ENCODE assay signal across 19 cellular contexts in the genomic region with DNA sequence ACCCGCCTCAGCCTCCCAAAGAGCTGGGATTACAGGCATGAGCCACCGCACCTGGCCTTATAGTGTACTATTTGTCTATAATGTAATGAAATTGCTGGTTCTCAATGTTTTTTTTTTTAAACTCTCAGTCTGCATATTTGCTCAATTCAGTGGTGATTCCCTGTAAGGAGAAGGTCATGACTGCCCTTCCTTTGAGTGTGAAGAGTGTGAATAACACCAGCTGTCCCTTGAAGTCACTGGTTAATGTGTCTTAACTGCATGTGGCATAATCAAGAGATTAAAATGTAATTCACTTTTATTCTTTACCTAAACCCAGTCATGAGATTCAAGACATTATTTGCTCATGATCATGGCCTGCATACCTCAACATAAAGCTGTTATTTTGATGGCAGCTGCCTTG. TPM values are rescaled to one million over a fixed set of nuclear protein-coding genes. Genes with fewer than 3 reads are reported as not detected.
DNase-seq lines count a peak whose midpoint lies in the region; ATAC-seq, FAIRE-seq and TF ChIP-seq lines count a peak whose summit lies in the region.
"Had no signal": no experiment of that assay in that cellular context is flagged by ENCODE, and none has a peak within 500 bp of the region (broad histone marks: within the 10 kb centered on the region; RNA-seq: fewer than 3 reads in every experiment).

No MANE protein-coding gene starts in this region.

- H3K18ac ChIP-seq in trophoblast cell (ENCODE audit: low read length): no peak overlapping the region

- no peak overlapping the region for H3K9ac ChIP-seq in trophoblast cell (ENCODE audit: low read length)

- H3K14ac ChIP-seq in trophoblast cell (ENCODE audit: low read length): no peak overlapping the region

- no peak overlapping the region for H2BK12ac ChIP-seq in trophoblast cell (ENCODE audit: low read length)

- intact Hi-C loops in OCI-LY7 (cut with micrococcal nuclease; ENCODE audit: unreplicated experiment): no loop called here
- intact Hi-C loops in posterior vena cava (cut with DNase I): no loop called here

- H4K91ac ChIP-seq in trophoblast cell (ENCODE audit: low read depth, low read length): no peak overlapping the region

- H3K27ac ChIP-seq in DOHH2 (ENCODE audit: low read depth, low read length) (no peak overlapping the region), OCI-LY7 (ENCODE audit: low read depth, low read length, poor library complexity, severe bottlenecking) (no peak overlapping the region), trophoblast cell (ENCODE audit: low read depth, low read length) (no peak overlapping the region)
- H3K27ac ChIP-seq: HL-60, Peyer's patch, SJSA1 had no signal

- no TSS peak for BruUV-seq in OCI-LY7 (replicated peaks; lab: Mats Ljungman, UMichigan)

- H3K4me2 ChIP-seq in DOHH2 (ENCODE audit: low read length) (peak overlapping the region; percentile 10; the same call in 1 of the 2 replicates), OCI-LY7 (ENCODE audit: low read length) (0 out of 2 replicates have a peak overlapping the region, but pooled peaks have one; percentile 16), trophoblast cell (ENCODE audit: low read length) (no peak overlapping the region)

- POLR2A ChIA-PET in OCI-LY7 (lab: Charles Lee): interaction anchor here (0.6 to 2.8 kb wide), 9 partner anchors 10 to 228 kb away, joined by 3 to 13 read pairs (median 4); a partner anchor contains a TSS

- H4K20me1 ChIP-seq in DOHH2 (ENCODE audit: control insufficient read depth, insufficient read depth, low read depth, low read length) (peaks cover 16% of the 10 kb centered on the region), OCI-LY7 (ENCODE audit: insufficient read depth, low read length) (peaks cover 36% of the 10 kb centered on the region)

- peak overlapping the region; percentile 14 for H3K4ac ChIP-seq in trophoblast cell (ENCODE audit: low read depth, low read length)

- no peak overlapping the region for H3K4me3 ChIP-seq in DOHH2 (ENCODE audit: low read length)
- H3K4me3 ChIP-seq in OCI-LY7 (ENCODE audit: low read depth, low read length, poor library complexity, severe bottlenecking): no peak overlapping the region
- no peak overlapping the region for H3K4me3 ChIP-seq in trophoblast cell (ENCODE audit: low read depth, low read length)
- H3K4me3 ChIP-seq: Peyer's patch, SJSA1 had no signal

- TF ChIP-seq CTCF in DOHH2 (IDR thresholded peaks at IDR 0.05; ENCODE audit: low read depth, low read length, poor library complexity, severe bottlenecking) (no peak), OCI-LY7 (conservative IDR thresholded peaks at IDR 0.05; ENCODE audit: low read length) (no peak)

- no peak overlapping the region for H2BK120ac ChIP-seq in trophoblast cell (ENCODE audit: insufficient read depth, low read length, poor library complexity)

- no peak overlapping the region for H4K8ac ChIP-seq in trophoblast cell (ENCODE audit: low read depth, low read length)

- H3K36me3 ChIP-seq in DOHH2 (ENCODE audit: control insufficient read depth, low read length) (peaks cover 91% of the 10 kb centered on the region), OCI-LY7 (ENCODE audit: insufficient read depth, low read length) (peaks cover 98% of the 10 kb centered on the region), trophoblast cell (ENCODE audit: control insufficient read depth in 1 of 2, insufficient read depth in 2 of 2, low read length in 2 of 2) (peaks cover 2 to 11% of the 10 kb centered on the region in 2 experiments)

- H3K79me2 ChIP-seq in DOHH2 (ENCODE audit: control insufficient read depth, low read length) (peaks cover 100% of the 10 kb centered on the region), OCI-LY7 (ENCODE audit: insufficient read depth, low read depth, low read length) (peaks cover 100% of the 10 kb centered on the region), trophoblast cell (ENCODE audit: control insufficient read depth, insufficient read depth, low read length, poor library complexity) (peaks cover 1% of the 10 kb centered on the region)

- H4K12ac ChIP-seq in trophoblast cell (ENCODE audit: low read depth, low read length): no peak overlapping the region

- FAIRE-seq in GM12892 (lab: Jason Lieb, UNC): peak; percentile 62
- FAIRE-seq: HTR-8/SVneo had no signal

- H3K4me1 ChIP-seq in DOHH2 (ENCODE audit: control insufficient read depth, low read length) (peaks cover 43% of the 10 kb centered on the region), OCI-LY7 (ENCODE audit: insufficient read depth, low read length, poor library complexity, severe bottlenecking) (peaks cover 26% of the 10 kb centered on the region), trophoblast cell (ENCODE audit: control insufficient read depth in 1 of 2, insufficient read depth in 2 of 2, low read length in 2 of 2) (no peaks in the 10 kb centered on the region)
- H3K4me1 ChIP-seq: Peyer's patch, SJSA1 had no signal

- no peak overlapping the region for H2AFZ ChIP-seq in OCI-LY7 (ENCODE audit: low read length)
- no peak overlapping the region for H2AFZ ChIP-seq in trophoblast cell (ENCODE audit: insufficient read depth, low read length, poor library complexity)

- no peaks in the 10 kb centered on the region for H3K9me2 ChIP-seq in DOHH2 (replicated peaks; ENCODE audit: control insufficient read depth, low read length)
- no peaks in the 10 kb centered on the region for H3K9me2 ChIP-seq in OCI-LY7 (ENCODE audit: insufficient read depth, low read length)

- peaks cover 15% of the 10 kb centered on the region; the same call in 1 of the 2 replicates for H3F3A ChIP-seq in DOHH2 (ENCODE audit: control insufficient read depth, insufficient read depth)

- no peak for DNase-seq in GM12892 (ENCODE audit: insufficient read length)
- no peak for DNase-seq in OCI-LY7 (ENCODE audit: low spot score)
- DNase-seq in trophoblast cell: no peak
- DNase-seq in posterior vena cava (ENCODE audit: low spot score): no peak
- DNase-seq: ACHN, C1 segment of cervical spinal cord, H9, NCI-H1105, NCI-H187, NCI-H2107, NCI-H345, NCI-H524 treated with DMSO at 0.1 percent for 48 hours, Peyer's patch had no signal

- no peak overlapping the region for H3K23ac ChIP-seq in trophoblast cell (ENCODE audit: low read length)

- WGBS in trophoblast cell (ENCODE audit: extremely low coverage, insufficient coverage, insufficient read length): no CpG with 5 or more reads among the region's 2 CpGs

- ATAC-seq in HG03378 (IDR thresholded peaks at IDR 0.05; ENCODE audit: unreplicated experiment): no peak
- no peak for ATAC-seq in GM18517 (IDR thresholded peaks at IDR 0.05; ENCODE audit: unreplicated experiment)

- no peaks in the 10 kb centered on the region for H3K79me1 ChIP-seq in trophoblast cell (ENCODE audit: low read length)

- H2BK5ac ChIP-seq in trophoblast cell (ENCODE audit: low read depth, low read length, poor library complexity): no peak overlapping the region

- H3K27me3 ChIP-seq in DOHH2 (ENCODE audit: control insufficient read depth, low read length) (no peaks in the 10 kb centered on the region), trophoblast cell (ENCODE audit: insufficient read depth, low read length) (no peaks in the 10 kb centered on the region)
- H3K27me3 ChIP-seq: Peyer's patch, SJSA1 had no signal

- CTCF ChIA-PET in OCI-LY7 (lab: Charles Lee; ENCODE audit: unreplicated experiment): interaction anchor here (0.6 kb wide), 2 partner anchors 30 to 470 kb away, joined by 3 read pairs; no protein-coding TSS in a partner anchor

- H3K9me3 ChIP-seq in DOHH2 (ENCODE audit: control insufficient read depth, insufficient read depth, low read length) (peaks cover 6% of the 10 kb centered on the region; the same call in 1 of the 2 replicates), OCI-LY7 (ENCODE audit: low read length) (peaks cover 23% of the 10 kb centered on the region), trophoblast cell (ENCODE audit: insufficient read depth, low read depth, low read length) (no peaks in the 10 kb centered on the region)

- H2AK5ac ChIP-seq in trophoblast cell (ENCODE audit: low read length): no peak overlapping the region

- no peak for TF ChIP-seq POLR2A in GM12892 (IDR thresholded peaks at IDR 0.05; ENCODE audit: low read depth, low read length)

RNA-seq across cellular contexts. Expression of a gene that starts 30.5 kb away (rescaled TPM):
- 36.2 TPM for polyA plus RNA-seq in GM12892 (2012; ENCODE audit: missing spikeins)
- 48.1 and 51.7 TPM in 2 replicates for total RNA-seq in OCI-LY7 (2014; rRNA removed; shearing (Covaris generic))
- total RNA-seq in OCI-LY7 (2022) (112 and 120 TPM in 2 replicates), posterior vena cava (10 to 100 TPM; 13.9 to 17.2 TPM)
- polyA plus RNA-seq in trophoblast cell (2013): 38.1 and 38.4 TPM in 2 replicates
